In the genomic region with DNA sequence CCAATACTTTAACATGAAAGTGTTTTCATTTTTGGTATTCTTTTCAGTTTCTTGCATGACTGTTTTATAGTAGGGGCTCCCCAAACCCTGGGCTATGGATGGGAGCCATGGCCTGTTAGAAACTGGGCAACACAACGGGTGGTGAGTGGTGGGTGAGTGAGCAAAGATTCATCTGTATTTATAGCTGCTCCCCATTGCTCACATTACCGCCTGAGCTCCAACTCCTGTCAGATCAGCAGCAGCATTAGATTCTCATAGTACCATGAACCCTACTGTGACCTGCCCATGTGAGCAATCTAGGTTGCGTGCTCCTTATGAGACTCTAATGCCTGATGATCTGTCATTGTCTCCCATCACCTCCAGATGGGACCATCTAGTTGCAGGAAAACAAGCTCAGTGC, we compare ENCODE assay signal across 38 cellular contexts. TPM values are rescaled to one million over a fixed set of nuclear protein-coding genes. Genes with fewer than 3 reads are reported as not detected.
"Had no signal": no experiment of that assay in that cellular context is flagged by ENCODE, and none has a peak within 500 bp of the region (broad histone marks: within the 10 kb centered on the region; RNA-seq: fewer than 3 reads in every experiment).

No MANE protein-coding gene starts in this region.

- H3K9me3 Mint-ChIP-seq: activated T-helper 1 cell treated with anti-CD3 and anti-CD28 coated beads, Interleukin-12 subunit alpha, Interleukin-12 subunit beta, Interleukin-2, Interleukin-4 antibody, amounts not matched to agents 30 ng/mL and 10 ng/mL and 1 ng/mL, durations not matched to agents 14 hours and 24 hours and 36 hours had no signal

- H3K36me3 Mint-ChIP-seq: activated naive CD4-positive, alpha-beta T cell treated with anti-CD3 and anti-CD28 coated beads, Interleukin-2, amount 10 ng/mL, durations not matched to agents 7 days and 5 days; activated naive CD4-positive, alpha-beta T cell treated with anti-CD3 and anti-CD28 coated beads, Interleukin-2, amount 50 U/mL, for 24 hours; activated naive CD8-positive, alpha-beta T cell; activated naive CD8-positive, alpha-beta T cell treated with anti-CD3 and anti-CD28 coated beads for 36 hours; activated naive CD8-positive, alpha-beta T cell treated with anti-CD3 and anti-CD28 coated beads, Interleukin-2, amount 10 ng/mL, durations not matched to agents 7 days and 5 days; brain had no signal

- H3K9me3 ChIP-seq: adrenal gland, ascending aorta, body of pancreas, breast epithelium had no signal

- H3K27ac ChIP-seq: adrenal gland, ascending aorta, body of pancreas, brain microvascular endothelial cell, breast epithelium, cardiac muscle cell had no signal

- H3K4me3 ChIP-seq: adrenal gland, ascending aorta, body of pancreas, breast epithelium, cardiac muscle cell had no signal

- H3K4me1 Mint-ChIP-seq: activated naive CD4-positive, alpha-beta T cell treated with anti-CD3 and anti-CD28 coated beads, Interleukin-2, amount 10 ng/mL, durations not matched to agents 7 days and 5 days; activated naive CD4-positive, alpha-beta T cell treated with anti-CD3 and anti-CD28 coated beads, Interleukin-2, amount 50 U/mL, for 24 hours; activated naive CD8-positive, alpha-beta T cell treated with anti-CD3 and anti-CD28 coated beads for 36 hours; activated naive CD8-positive, alpha-beta T cell treated with anti-CD3 and anti-CD28 coated beads, Interleukin-2, amount 10 ng/mL, durations not matched to agents 7 days and 5 days; activated naive CD8-positive, alpha-beta T cell treated with anti-CD3 and anti-CD28 coated beads, Interleukin-2, amount 50 U/mL, for 24 hours; activated T-helper 17 cell treated with anti-CD3 and anti-CD28 coated beads, Interleukin-2, amount 50 U/mL, for 72 hours; brain; central memory CD8-positive, alpha-beta T cell had no signal

- H3K4me1 ChIP-seq: adrenal gland, ascending aorta, body of pancreas, breast epithelium had no signal

- H3K27ac Mint-ChIP-seq: activated naive CD4-positive, alpha-beta T cell treated with anti-CD3 and anti-CD28 coated beads for 36 hours; activated naive CD4-positive, alpha-beta T cell treated with anti-CD3 and anti-CD28 coated beads, Interleukin-2, amount 10 ng/mL, durations not matched to agents 7 days and 5 days; activated naive CD4-positive, alpha-beta T cell treated with anti-CD3 and anti-CD28 coated beads, Interleukin-2, amount 50 U/mL, for 24 hours; activated naive CD4-positive, alpha-beta T cell treated with anti-CD3 and anti-CD28 coated beads, Interleukin-2, amount 50 U/mL, for 72 hours; activated naive CD8-positive, alpha-beta T cell; activated naive CD8-positive, alpha-beta T cell treated with anti-CD3 and anti-CD28 coated beads for 36 hours; activated naive CD8-positive, alpha-beta T cell treated with anti-CD3 and anti-CD28 coated beads, Interleukin-2, amount 10 ng/mL, durations not matched to agents 7 days and 5 days; activated naive CD8-positive, alpha-beta T cell treated with anti-CD3 and anti-CD28 coated beads, Interleukin-2, amount 50 U/mL, for 24 hours; activated T-cell treated with anti-CD3 and anti-CD28 coated beads, Interleukin-2, amount 50 U/mL, for 24 hours; activated T-cell treated with anti-CD3 and anti-CD28 coated beads, Interleukin-2, amount 50 U/mL, for 72 hours; activated T-helper 1 cell treated with anti-CD3 and anti-CD28 coated beads, Interleukin-12 subunit alpha, Interleukin-12 subunit beta, Interleukin-2, Interleukin-4 antibody, amounts not matched to agents 30 ng/mL and 10 ng/mL and 1 ng/mL, durations not matched to agents 14 hours and 24 hours and 36 hours; activated T-helper 17 cell treated with anti-CD3 and anti-CD28 coated beads, Interleukin-2, amount 50 U/mL, for 72 hours; activated T-helper 2 cell treated with anti-CD3 and anti-CD28 coated beads, Interferon-gamma antibody, Interleukin-2, Interleukin-4, amounts not matched to agents 10 μg/mL and 5 μg/mL and 100 μg/mL, durations not matched to agents 14 hours and 24 hours and 36 hours; brain had no signal

- H3K27me3 Mint-ChIP-seq: activated naive CD4-positive, alpha-beta T cell treated with anti-CD3 and anti-CD28 coated beads, Interleukin-2, amount 10 ng/mL, durations not matched to agents 7 days and 5 days; activated naive CD4-positive, alpha-beta T cell treated with anti-CD3 and anti-CD28 coated beads, Interleukin-2, amount 50 U/mL, for 24 hours; activated naive CD8-positive, alpha-beta T cell; activated naive CD8-positive, alpha-beta T cell treated with anti-CD3 and anti-CD28 coated beads for 36 hours; activated naive CD8-positive, alpha-beta T cell treated with anti-CD3 and anti-CD28 coated beads, Interleukin-2, amount 10 ng/mL, durations not matched to agents 7 days and 5 days; activated naive CD8-positive, alpha-beta T cell treated with anti-CD3 and anti-CD28 coated beads, Interleukin-2, amount 50 U/mL, for 24 hours; activated T-cell treated with anti-CD3 and anti-CD28 coated beads, Interleukin-2, amount 50 U/mL, for 24 hours; activated T-helper 17 cell treated with anti-CD3 and anti-CD28 coated beads, Interleukin-2, amount 50 U/mL, for 72 hours; central memory CD8-positive, alpha-beta T cell had no signal

- ATAC-seq: activated naive CD4-positive, alpha-beta T cell treated with anti-CD3 and anti-CD28 coated beads, Interleukin-2, amount 50 U/mL, for 72 hours; activated naive CD8-positive, alpha-beta T cell treated with anti-CD3 and anti-CD28 coated beads, Interleukin-2, amount 50 U/mL, for 24 hours; activated T-cell treated with anti-CD3 and anti-CD28 coated beads, Interleukin-2, amount 50 U/mL, for 4 hours; activated T-cell treated with anti-CD3 and anti-CD28 coated beads, Interleukin-2, amount 50 U/mL, for 72 hours; activated T-helper 17 cell treated with anti-CD3 and anti-CD28 coated beads, Interleukin-2, amount 50 U/mL, for 72 hours; body of pancreas had no signal

- H3K4me3 Mint-ChIP-seq: activated naive CD4-positive, alpha-beta T cell treated with anti-CD3 and anti-CD28 coated beads for 36 hours; activated naive CD4-positive, alpha-beta T cell treated with anti-CD3 and anti-CD28 coated beads, Interleukin-2, amount 10 ng/mL, durations not matched to agents 7 days and 5 days; activated naive CD4-positive, alpha-beta T cell treated with anti-CD3 and anti-CD28 coated beads, Interleukin-2, amount 50 U/mL, for 24 hours; activated naive CD8-positive, alpha-beta T cell; activated naive CD8-positive, alpha-beta T cell treated with anti-CD3 and anti-CD28 coated beads for 36 hours; activated naive CD8-positive, alpha-beta T cell treated with anti-CD3 and anti-CD28 coated beads, Interleukin-2, amount 10 ng/mL, durations not matched to agents 7 days and 5 days; activated naive CD8-positive, alpha-beta T cell treated with anti-CD3 and anti-CD28 coated beads, Interleukin-2, amount 50 U/mL, for 24 hours; activated T-cell treated with anti-CD3 and anti-CD28 coated beads, Interleukin-2, amount 50 U/mL, for 24 hours; activated T-cell treated with anti-CD3 and anti-CD28 coated beads, Interleukin-2, amount 50 U/mL, for 4 hours; activated T-cell treated with anti-CD3 and anti-CD28 coated beads, Interleukin-2, amount 50 U/mL, for 72 hours; activated T-helper 1 cell treated with anti-CD3 and anti-CD28 coated beads, Interleukin-12 subunit alpha, Interleukin-12 subunit beta, Interleukin-2, Interleukin-4 antibody, amounts not matched to agents 30 ng/mL and 10 ng/mL and 1 ng/mL, durations not matched to agents 14 hours and 24 hours and 36 hours; activated T-helper 17 cell treated with anti-CD3 and anti-CD28 coated beads, Interleukin-2, amount 50 U/mL, for 72 hours; brain; central memory CD8-positive, alpha-beta T cell had no signal

- DNase-seq: activated effector memory CD4-positive, alpha-beta T cell treated with anti-CD3 and anti-CD28 coated beads, Interleukin-2, amount 50 U/mL, for 16 hours; activated effector memory CD4-positive, alpha-beta T cell treated with Interleukin-2 at 50 U/mL for 16 hours; activated gamma-delta T cell; activated gamma-delta T cell treated with Interleukin-2 at 50 U/mL for 16 hours; activated naive CD4-positive, alpha-beta T cell; activated naive CD4-positive, alpha-beta T cell treated with anti-CD3 and anti-CD28 coated beads for 36 hours; activated naive CD4-positive, alpha-beta T cell treated with anti-CD3 and anti-CD28 coated beads, Interleukin-2, amount 10 ng/mL, durations not matched to agents 7 days and 5 days; activated naive CD4-positive, alpha-beta T cell treated with anti-CD3 and anti-CD28 coated beads, Interleukin-2, amount 50 U/mL, for 16 hours; activated naive CD4-positive, alpha-beta T cell treated with Interleukin-2 at 50 U/mL for 16 hours; activated naive CD8-positive, alpha-beta T cell treated with anti-CD3 and anti-CD28 coated beads for 36 hours; activated naive CD8-positive, alpha-beta T cell treated with anti-CD3 and anti-CD28 coated beads, Interleukin-2, amount 10 ng/mL, durations not matched to agents 7 days and 5 days; activated naive CD8-positive, alpha-beta T cell treated with anti-CD3 and anti-CD28 coated beads, Interleukin-2, amount 50 U/mL, for 24 hours; activated T-cell treated with anti-CD3 and anti-CD28 coated beads, Interleukin-2, amount 50 U/mL, for 24 hours; activated T-cell treated with anti-CD3 and anti-CD28 coated beads, Interleukin-2, amount 50 U/mL, for 4 hours; activated T-cell treated with anti-CD3 and anti-CD28 coated beads, Interleukin-2, amount 50 U/mL, for 48 hours; activated T-cell treated with anti-CD3 and anti-CD28 coated beads, Interleukin-2, amount 50 U/mL, for 72 hours; adrenal gland; amniotic stem cell; amygdala; anterior cingulate cortex; aorta; body of pancreas; brain microvascular endothelial cell; caudate nucleus; central memory CD4-positive, alpha-beta T cell; cerebellar nuclear complex had no signal

- H3K36me3 ChIP-seq: adrenal gland, ascending aorta, brain microvascular endothelial cell, breast epithelium, cardiac muscle cell had no signal

RNA-seq across cellular contexts. Expression of gene HMGCLL1, which starts 42.3 kb away (rescaled TPM):
- total RNA-seq: activated naive CD4-positive, alpha-beta T cell treated with anti-CD3 and anti-CD28 coated beads for 36 hours; activated naive CD4-positive, alpha-beta T cell treated with anti-CD3 and anti-CD28 coated beads, Interleukin-2, amount 50 U/mL, for 72 hours; activated naive CD8-positive, alpha-beta T cell treated with anti-CD3 and anti-CD28 coated beads for 36 hours; activated naive CD8-positive, alpha-beta T cell treated with anti-CD3 and anti-CD28 coated beads, Interleukin-2, amount 10 ng/mL, durations not matched to agents 7 days and 5 days; activated T-cell treated with anti-CD3 and anti-CD28 coated beads, Interleukin-2, amount 50 U/mL, for 4 hours; activated T-cell treated with anti-CD3 and anti-CD28 coated beads, Interleukin-2, amount 50 U/mL, for 72 hours; activated T-helper 1 cell treated with anti-CD3 and anti-CD28 coated beads, Interleukin-12 subunit alpha, Interleukin-12 subunit beta, Interleukin-2, Interleukin-4 antibody, amounts not matched to agents 30 ng/mL and 10 ng/mL and 1 ng/mL, durations not matched to agents 14 hours and 24 hours and 36 hours; activated T-helper 17 cell treated with anti-CD3 and anti-CD28 coated beads, Interleukin-2, amount 50 U/mL, for 72 hours; activated T-helper 2 cell treated with anti-CD3 and anti-CD28 coated beads, Interferon-gamma antibody, Interleukin-2, Interleukin-4, amounts not matched to agents 10 μg/mL and 5 μg/mL and 100 μg/mL, durations not matched to agents 14 hours and 24 hours and 36 hours; bronchial epithelial cell had no signal
